22 cellular contexts compared by ENCODE assay signal in the genomic region with DNA sequence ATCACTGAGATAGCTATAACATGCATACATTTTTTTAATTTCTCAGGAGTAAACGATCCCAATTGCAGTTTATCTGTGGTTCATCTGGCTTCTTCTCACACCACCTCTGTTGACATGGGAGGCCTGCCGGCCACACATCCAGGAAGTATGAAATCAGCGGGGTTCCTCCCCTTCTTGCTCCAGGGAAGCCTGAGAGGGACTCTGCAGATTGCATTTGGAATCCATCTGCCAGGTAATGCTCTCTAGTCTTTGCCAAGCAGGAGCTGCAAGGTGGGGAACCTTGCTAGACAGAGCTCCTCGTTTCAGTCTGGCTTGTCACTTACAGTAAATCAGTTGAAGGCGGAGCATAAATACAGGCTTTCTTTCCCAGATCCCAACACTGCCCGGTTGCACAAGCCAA. TPM values are rescaled to one million over a fixed set of nuclear protein-coding genes. Genes with fewer than 3 reads are reported as not detected.
"Had no signal": no experiment of that assay in that cellular context is flagged by ENCODE, and none has a peak within 500 bp of the region (broad histone marks: within the 10 kb centered on the region; RNA-seq: fewer than 3 reads in every experiment).

No MANE protein-coding gene starts in this region.

- H3K4me1 ChIP-seq: left ventricle myocardium inferior, prostate gland, right atrium auricular region, upper lobe of right lung had no signal

- H3K27me3 ChIP-seq: brain microvascular endothelial cell, right atrium auricular region, upper lobe of right lung had no signal

- DNase-seq: activated T-cell treated with anti-CD3 and anti-CD28 coated beads, Interleukin-2, amount 50 U/mL, for 1 hour; aorta; brain microvascular endothelial cell; caudate nucleus; dermis blood vessel endothelial cell; effector CD8-positive, alpha-beta T cell; erythroblast; foreskin fibroblast; left ventricle myocardium inferior; mammary epithelial cell; midbrain; natural killer cell; stimulated activated CD4-positive, alpha-beta T cell treated with anti-CD3 and anti-CD28 coated beads, Interleukin-4, amount 100 ng/mL, for 24 hours; stimulated activated naive CD4-positive, alpha-beta T cell treated with Interleukin-2 at 50 U/mL for 16 hours; T-helper 9 cell; upper lobe of right lung had no signal

- H3K27ac ChIP-seq: brain microvascular endothelial cell, left ventricle myocardium inferior, prostate gland, right atrium auricular region, thoracic aorta, upper lobe of right lung had no signal

- H3K4me3 ChIP-seq: left ventricle myocardium inferior, prostate gland, right atrium auricular region, thoracic aorta, upper lobe of right lung had no signal

- H3K9me3 ChIP-seq: left ventricle myocardium inferior, prostate gland, right atrium auricular region, thoracic aorta, upper lobe of right lung had no signal

- H3K36me3 ChIP-seq: brain microvascular endothelial cell, left ventricle myocardium inferior, prostate gland, right atrium auricular region, thoracic aorta, upper lobe of right lung had no signal

- ATAC-seq: activated naive CD4-positive, alpha-beta T cell treated with anti-CD3 and anti-CD28 coated beads, Interleukin-2, amount 50 U/mL, for 72 hours; natural killer cell; upper lobe of right lung; WTC11 had no signal

RNA-seq across cellular contexts. Expression of a gene that starts 49.9 kb away (rescaled TPM):
- total RNA-seq: activated naive CD4-positive, alpha-beta T cell treated with anti-CD3 and anti-CD28 coated beads, Interleukin-2, amount 50 U/mL, for 72 hours; dermis blood vessel endothelial cell; natural killer cell; prostate gland; thoracic aorta had no signal
- polyA plus RNA-seq: adipose tissue, aorta, mammary epithelial cell had no signal
